13 cellular contexts compared by ENCODE assay signal in the genomic region with DNA sequence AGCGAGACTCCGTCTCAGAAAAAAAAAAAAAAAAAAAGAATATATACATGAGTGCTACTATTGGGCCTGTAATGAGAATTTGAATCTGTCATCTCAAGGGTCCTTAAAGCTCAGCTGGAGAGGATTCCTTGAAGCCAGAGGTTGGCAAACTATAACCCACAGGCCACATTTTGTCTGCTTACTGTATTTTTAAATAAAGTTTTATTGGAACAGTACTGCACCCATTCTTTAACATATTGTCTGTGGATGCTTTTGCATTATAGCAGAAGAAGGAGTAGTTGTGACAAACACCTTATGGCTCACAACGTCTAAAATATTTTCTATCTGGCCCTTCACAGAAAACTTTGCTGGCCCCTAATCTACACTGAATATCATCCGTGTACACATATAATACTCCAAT.
A peak's percentile ranks its signal among the peaks of the same experiment; 100 is the strongest.
DNase-seq lines count a peak whose midpoint lies in the region; ATAC-seq and TF ChIP-seq lines count a peak whose summit lies in the region.
"Had no signal": no experiment of that assay in that cellular context is flagged by ENCODE, and none has a peak within 500 bp of the region (broad histone marks: within the 10 kb centered on the region; RNA-seq: fewer than 3 reads in every experiment).

No MANE protein-coding gene starts in this region.

- peaks cover 6% of the 10 kb centered on the region for H3K4me1 Mint-ChIP-seq in activated naive CD8-positive, alpha-beta T cell treated with anti-CD3 and anti-CD28 coated beads, Interleukin-2, amount 10 ng/mL, durations not matched to agents 7 days and 5 days
- H3K4me1 Mint-ChIP-seq in activated naive CD8-positive, alpha-beta T cell treated with anti-CD3 and anti-CD28 coated beads for 36 hours, result no peaks in the 10 kb centered on the region
- H3K4me1 Mint-ChIP-seq in stimulated activated naive B cell treated with anti-CD40 and anti-IgM and Interleukin-4, amounts not matched to agents 10 μg/mL and 1 μg/mL and 100 μg/mL, for 72 hours, result peaks cover 19 to 38% of the 10 kb centered on the region in 2 donors

- H3K36me3 Mint-ChIP-seq in activated naive CD8-positive, alpha-beta T cell treated with anti-CD3 and anti-CD28 coated beads, Interleukin-2, amount 10 ng/mL, durations not matched to agents 7 days and 5 days, result peaks cover 71% of the 10 kb centered on the region
- H3K36me3 Mint-ChIP-seq in activated naive CD8-positive, alpha-beta T cell treated with anti-CD3 and anti-CD28 coated beads for 36 hours, result peaks cover 15% of the 10 kb centered on the region
- peaks cover 53 to 65% of the 10 kb centered on the region in 2 donors for H3K36me3 Mint-ChIP-seq in stimulated activated naive B cell treated with anti-CD40 and anti-IgM and Interleukin-4, amounts not matched to agents 10 μg/mL and 1 μg/mL and 100 μg/mL, for 72 hours

- no peaks in the 10 kb centered on the region for H4K20me1 ChIP-seq in OCI-LY3 (ENCODE audit: insufficient read depth, low read length)

- no peak for ATAC-seq in activated naive CD8-positive, alpha-beta T cell treated with anti-CD3 and anti-CD28 coated beads, Interleukin-2, amount 10 ng/mL, durations not matched to agents 7 days and 5 days (ENCODE audit: low read depth)
- ATAC-seq in stimulated activated naive B cell treated with anti-CD40 and anti-IgM and Interleukin-4, amounts not matched to agents 10 μg/mL and 1 μg/mL and 100 μg/mL, for 72 hours (replicated peaks), result peak in 1 of 2 donors; percentile 3

- peak overlapping the region; percentile 67 for H3K4me2 ChIP-seq in OCI-LY3 (ENCODE audit: low read length)

- H3K27me3 Mint-ChIP-seq in activated naive CD8-positive, alpha-beta T cell treated with anti-CD3 and anti-CD28 coated beads, Interleukin-2, amount 10 ng/mL, durations not matched to agents 7 days and 5 days, result no peaks in the 10 kb centered on the region
- H3K27me3 Mint-ChIP-seq in activated naive CD8-positive, alpha-beta T cell treated with anti-CD3 and anti-CD28 coated beads for 36 hours, result no peaks in the 10 kb centered on the region
- H3K27me3 Mint-ChIP-seq in stimulated activated naive B cell treated with anti-CD40 and anti-IgM and Interleukin-4, amounts not matched to agents 10 μg/mL and 1 μg/mL and 100 μg/mL, for 72 hours, result no peaks in the 10 kb centered on the region

- peaks cover 33% of the 10 kb centered on the region for H3K4me1 ChIP-seq in OCI-LY3 (ENCODE audit: low read length)

- intact Hi-C loops in posterior vena cava (cut with DNase I), result no loop called here

- peak overlapping the region; percentile 44; the same call in 1 of the 2 replicates for H3K4me3 ChIP-seq in OCI-LY3 (ENCODE audit: low read length)

- TF ChIP-seq CTCF in OCI-LY3 (IDR thresholded peaks at IDR 0.05; ENCODE audit: low read depth, low read length), result no peak

- H3K79me2 ChIP-seq in OCI-LY3 (ENCODE audit: low read length), result no peaks in the 10 kb centered on the region

- peaks cover 28% of the 10 kb centered on the region for H3K36me3 ChIP-seq in OCI-LY3 (replicated peaks; ENCODE audit: low read depth, low read length)

- peak overlapping the region; percentile 83 for H3K27ac ChIP-seq in OCI-LY3 (ENCODE audit: low read length)
- H3K27ac ChIP-seq: C4-2B had no signal

- H3K27ac Mint-ChIP-seq in activated naive CD8-positive, alpha-beta T cell treated with anti-CD3 and anti-CD28 coated beads, Interleukin-2, amount 10 ng/mL, durations not matched to agents 7 days and 5 days, result peak overlapping the region; percentile 44
- H3K27ac Mint-ChIP-seq in activated naive CD8-positive, alpha-beta T cell treated with anti-CD3 and anti-CD28 coated beads for 36 hours, result no peak overlapping the region
- H3K27ac Mint-ChIP-seq in stimulated activated naive B cell treated with anti-CD40 and anti-IgM and Interleukin-4, amounts not matched to agents 10 μg/mL and 1 μg/mL and 100 μg/mL, for 72 hours, result peak overlapping the region; percentile 94

- H2AFZ ChIP-seq in OCI-LY3 (ENCODE audit: low read depth, low read length), result no peak overlapping the region

- H3K9me3 ChIP-seq in OCI-LY3 (ENCODE audit: insufficient read depth, low read length), result no peaks in the 10 kb centered on the region

- no peak overlapping the region for H3K4me3 Mint-ChIP-seq in activated naive CD8-positive, alpha-beta T cell treated with anti-CD3 and anti-CD28 coated beads, Interleukin-2, amount 10 ng/mL, durations not matched to agents 7 days and 5 days
- H3K4me3 Mint-ChIP-seq in activated naive CD8-positive, alpha-beta T cell treated with anti-CD3 and anti-CD28 coated beads for 36 hours, result no peak overlapping the region
- H3K4me3 Mint-ChIP-seq in stimulated activated naive B cell treated with anti-CD40 and anti-IgM and Interleukin-4, amounts not matched to agents 10 μg/mL and 1 μg/mL and 100 μg/mL, for 72 hours, result no peak overlapping the region

- H3K9me3 Mint-ChIP-seq in activated naive CD8-positive, alpha-beta T cell treated with anti-CD3 and anti-CD28 coated beads, Interleukin-2, amount 10 ng/mL, durations not matched to agents 7 days and 5 days, result no peaks in the 10 kb centered on the region
- no peaks in the 10 kb centered on the region for H3K9me3 Mint-ChIP-seq in activated naive CD8-positive, alpha-beta T cell treated with anti-CD3 and anti-CD28 coated beads for 36 hours
- no peaks in the 10 kb centered on the region for H3K9me3 Mint-ChIP-seq in stimulated activated naive B cell treated with anti-CD40 and anti-IgM and Interleukin-4, amounts not matched to agents 10 μg/mL and 1 μg/mL and 100 μg/mL, for 72 hours

- H3K9ac ChIP-seq in OCI-LY3 (ENCODE audit: low read length), result peak overlapping the region; percentile 46

- DNase-seq in activated naive CD8-positive, alpha-beta T cell treated with anti-CD3 and anti-CD28 coated beads, Interleukin-2, amount 10 ng/mL, durations not matched to agents 7 days and 5 days, result no peak
- DNase-seq in activated naive CD8-positive, alpha-beta T cell treated with anti-CD3 and anti-CD28 coated beads for 36 hours, result no peak
- DNase-seq in germinal center (ENCODE audit: low spot score) (peak; percentile 3), posterior vena cava (ENCODE audit: low spot score) (no peak), HCEC 1CT (no peak), ecto neural progenitor cell (ENCODE audit: low spot score) (no peak)
- no peak for DNase-seq in stimulated activated naive B cell treated with anti-CD40 and anti-IgM and Interleukin-4, amounts not matched to agents 10 μg/mL and 1 μg/mL and 100 μg/mL, for 72 hours
- DNase-seq: COR-L47, NCI-H1417, NCI-H187 treated with DMSO at 0.1 percent for 48 hours, NCI-H526 treated with DMSO at 0.1 percent for 48 hours had no signal

- POLR2A ChIA-PET in activated naive CD8-positive, alpha-beta T cell treated with anti-CD3 and anti-CD28 coated beads, Interleukin-2, amount 10 ng/mL, durations not matched to agents 7 days and 5 days (lab: Charles Lee), result no interaction called here

- H3K27me3 ChIP-seq in OCI-LY3 (ENCODE audit: low read depth, low read length), result no peaks in the 10 kb centered on the region
